Comparison of ENCODE assay signal across 9 cellular contexts in genomic region chr1:175757381-175758015, GRCh38. TPM values are rescaled to one million over a fixed set of nuclear protein-coding genes. Genes with fewer than 3 reads are reported as not detected.
DNase-seq lines count a peak whose midpoint lies in the region; FAIRE-seq and TF ChIP-seq lines count a peak whose summit lies in the region.
"Had no signal": no experiment of that assay in that cellular context is flagged by ENCODE, and none has a peak within 500 bp of the region (broad histone marks: within the 10 kb centered on the region; RNA-seq: fewer than 3 reads in every experiment).

No MANE protein-coding gene starts in this region.

- H3K36me3 ChIP-seq in transverse colon = no peaks in the 10 kb centered on the region
- H3K36me3 ChIP-seq: BLaER1 had no signal

- no peak overlapping the region for H3K4me3 ChIP-seq in transverse colon
- H3K4me3 ChIP-seq: BLaER1 had no signal

- 47 to 53% methylated on average over 5 to 15 of the region's 15 CpGs for WGBS in transverse colon (ENCODE audit: low coverage in 1 of 2), 2 donors

- TF ChIP-seq POLR2A in H54 (IDR thresholded peaks at IDR 0.05; ENCODE audit: low read depth, low read length) (no peak), transverse colon (IDR thresholded peaks at IDR 0.05) (no peak)

- no peak overlapping the region for H3K27ac ChIP-seq in transverse colon
- H3K27ac ChIP-seq: BLaER1 had no signal

- H3K4me1 ChIP-seq in transverse colon = no peaks in the 10 kb centered on the region
- H3K4me1 ChIP-seq: BLaER1 had no signal

- intact Hi-C loops in transverse colon (cut with DNase I; ENCODE audit: low total_unique reads) = no loop called here

- H3K27me3 ChIP-seq in transverse colon = no peaks in the 10 kb centered on the region
- H3K27me3 ChIP-seq: BLaER1 had no signal

- H3K9me3 ChIP-seq in transverse colon = no peaks in the 10 kb centered on the region
- H3K9me3 ChIP-seq: BLaER1 had no signal

- in situ Hi-C loops in transverse colon (cut with MboI; ENCODE audit: low pct_ligation_motif_present in 1 of 4, low pct_unique_long_range_greater_than_20kb in 1 of 4, low sequenced_read_pairs in 3 of 4) = no loop called here

- peak; percentile 31 for DNase-seq in NCI-H2171 treated with DMSO at 0.1 percent for 48 hours (lab: John Stamatoyannopoulos, UW)
- DNase-seq in NCI-H2171 (lab: John Stamatoyannopoulos, UW) = no peak
- DNase-seq in H54 (ENCODE audit: insufficient read length, low spot score) = peak; percentile 58
- peak; percentile 25 for DNase-seq in LoVo (ENCODE audit: low spot score)
- peak; percentile 4 for DNase-seq in activated naive CD4-positive, alpha-beta T cell treated with Interleukin-2 at 50 U/mL for 16 hours
- DNase-seq in iPS-NIHi11 (ENCODE audit: low spot score) = peak; percentile 85
- peak; percentile 18 for DNase-seq in transverse colon
- DNase-seq in RCC 7860 (ENCODE audit: low spot score) = no peak

- FAIRE-seq in H54 (lab: Jason Lieb, UNC) (no peak), RCC 7860 (lab: Jason Lieb, UNC) (no peak)

- peak; percentile 31 to 69 (median 46) for TF ChIP-seq CTCF in transverse colon (IDR thresholded peaks at IDR 0.05)

- TF ChIP-seq EP300 in transverse colon (IDR thresholded peaks at IDR 0.05; ENCODE audit: low read depth) = no peak

RNA-seq across cellular contexts. Expression of gene TNR, which starts 14.1 kb away (rescaled TPM):
- total RNA-seq in transverse colon = under 1 TPM in 1 of 4 donors, not detected in 3; under 0.01 TPM

Comparison
In these comparisons a context has a peak if more than half of its experiments do, and no peak if none do; other contexts are left out.
1. DNase-seq: peak in NCI-H2171 treated with DMSO at 0.1 percent for 48 hours (single experiment), H54 (single experiment), LoVo (single experiment), activated naive CD4-positive, alpha-beta T cell treated with Interleukin-2 at 50 U/mL for 16 hours (single experiment), iPS-NIHi11 (single experiment) and transverse colon (single experiment); none in NCI-H2171 (single experiment) and RCC 7860 (single experiment).